20 cellular contexts compared by ENCODE assay signal in genomic region chr1:187053876-187054275, GRCh38.
DNase-seq lines count a peak whose midpoint lies in the region; ATAC-seq, FAIRE-seq and TF ChIP-seq lines count a peak whose summit lies in the region.
"Had no signal": no experiment of that assay in that cellular context is flagged by ENCODE, and none has a peak within 500 bp of the region (broad histone marks: within the 10 kb centered on the region; RNA-seq: fewer than 3 reads in every experiment).

No MANE protein-coding gene starts in this region.

- no peaks in the 10 kb centered on the region for H3K36me3 Mint-ChIP-seq in brain
- H3K36me3 Mint-ChIP-seq in mesothelial cell of epicardium: no peaks in the 10 kb centered on the region
- H3K36me3 Mint-ChIP-seq: CD4-positive, alpha-beta memory T cell had no signal

- no peaks in the 10 kb centered on the region for H3K9me3 ChIP-seq in Loucy (ENCODE audit: insufficient read depth, low read depth, low read length)
- H3K9me3 ChIP-seq: BLaER1, SK-N-SH had no signal

- H3K4me3 ChIP-seq in Loucy (ENCODE audit: low read length, poor library complexity, severe bottlenecking) (no peak overlapping the region), H7 (ENCODE audit: insufficient read depth, low read depth, low read length) (no peak overlapping the region)
- H3K4me3 ChIP-seq: BLaER1 had no signal

- H3K79me2 ChIP-seq in Loucy (ENCODE audit: insufficient read depth, low read length): no peaks in the 10 kb centered on the region

- H3K4me3 Mint-ChIP-seq in brain (no peak overlapping the region), mesothelial cell of epicardium (no peak overlapping the region)
- H3K4me3 Mint-ChIP-seq: CD4-positive, alpha-beta memory T cell had no signal

- FAIRE-seq in GM12892 (lab: Jason Lieb, UNC): peak; percentile 40

- H2AFZ ChIP-seq in Loucy (ENCODE audit: low read length): peak overlapping the region; percentile 44; the same call in 1 of the 2 replicates

- ATAC-seq in GM19397 (IDR thresholded peaks at IDR 0.05; ENCODE audit: unreplicated experiment) (no peak), HG02884 (IDR thresholded peaks at IDR 0.05; ENCODE audit: unreplicated experiment) (no peak)
- ATAC-seq: PC-3 had no signal

- H3K4me2 ChIP-seq in Loucy (ENCODE audit: low read depth, low read length, poor library complexity, severe bottlenecking): no peak overlapping the region
- H3K4me2 ChIP-seq: BLaER1, SK-N-SH had no signal

- TF ChIP-seq POLR2A in GM12892 (IDR thresholded peaks at IDR 0.05; ENCODE audit: low read depth, low read length): no peak

- no peaks in the 10 kb centered on the region for H3K27me3 ChIP-seq in Loucy (ENCODE audit: insufficient read depth, low read length, poor library complexity, severe bottlenecking)
- H3K27me3 ChIP-seq in H7 (ENCODE audit: control insufficient read depth, insufficient read depth, low read length): no peaks in the 10 kb centered on the region
- H3K27me3 ChIP-seq: BLaER1 had no signal

- H3K27ac Mint-ChIP-seq in brain (peak overlapping the region in 3 of 5 experiments; percentile 24 to 54 (median 38)), mesothelial cell of epicardium (peak overlapping the region; percentile 73)

- H3F3A ChIP-seq in Loucy (ENCODE audit: low read depth): no peaks in the 10 kb centered on the region

- peaks cover 4% of the 10 kb centered on the region for H3K27me3 Mint-ChIP-seq in brain
- H3K27me3 Mint-ChIP-seq in mesothelial cell of epicardium (ENCODE audit: low read depth): no peaks in the 10 kb centered on the region
- H3K27me3 Mint-ChIP-seq: CD4-positive, alpha-beta memory T cell had no signal

- peaks cover 13% of the 10 kb centered on the region for H3K4me1 Mint-ChIP-seq in brain
- H3K4me1 Mint-ChIP-seq in mesothelial cell of epicardium: peaks cover 39% of the 10 kb centered on the region

- H3K4me1 ChIP-seq in Loucy (ENCODE audit: insufficient read depth, low read length, poor library complexity, severe bottlenecking): no peaks in the 10 kb centered on the region
- H3K4me1 ChIP-seq: BLaER1 had no signal

- DNase-seq in GM12892 (ENCODE audit: insufficient read length) (no peak), mesothelial cell of epicardium (ENCODE audit: low spot score in 2 of 2, unreplicated experiment in 2 of 2) (no peak), H7 (no peak)
- DNase-seq: CD4-positive, alpha-beta memory T cell; GF-D8; GOT3; Karpas-422; NCI-H187; NCI-H2107; NCI-H524; PC-3; RPMI8226; SIG-M5; SK-N-SH; T-helper 2 cell had no signal

- no peaks in the 10 kb centered on the region for H4K20me1 ChIP-seq in Loucy (ENCODE audit: insufficient read depth, low read length, poor library complexity, severe bottlenecking)
- H4K20me1 ChIP-seq: BLaER1 had no signal

- H3K9me3 Mint-ChIP-seq in brain (no peaks in the 10 kb centered on the region), mesothelial cell of epicardium (no peaks in the 10 kb centered on the region)
- H3K9me3 Mint-ChIP-seq: CD4-positive, alpha-beta memory T cell had no signal

- H3K36me3 ChIP-seq in Loucy (ENCODE audit: insufficient read depth, low read length) (no peaks in the 10 kb centered on the region), H7 (replicated peaks; ENCODE audit: control insufficient read depth, insufficient read depth, low read length) (no peaks in the 10 kb centered on the region)
- H3K36me3 ChIP-seq: BLaER1 had no signal

- no peak overlapping the region for H3K9ac ChIP-seq in Loucy (ENCODE audit: low read depth, low read length, poor library complexity, severe bottlenecking)
- H3K9ac ChIP-seq: BLaER1, SK-N-SH had no signal

- TF ChIP-seq CTCF in Loucy (conservative IDR thresholded peaks at IDR 0.05; ENCODE audit: low read length): no peak
- no peak for TF ChIP-seq CTCF in brain (conservative IDR thresholded peaks at IDR 0.05)
- TF ChIP-seq CTCF in mesothelial cell of epicardium (IDR thresholded peaks at IDR 0.05; ENCODE audit: unreplicated experiment): no peak

- no peaks in the 10 kb centered on the region for H3K9me2 ChIP-seq in Loucy (replicated peaks; ENCODE audit: low read depth, low read length)
- H3K9me2 ChIP-seq: SK-N-SH had no signal
